Comparison of ENCODE assay signal across 12 cellular contexts in genomic region chr10:80177781-80178636, GRCh38. TPM values are rescaled to one million over a fixed set of nuclear protein-coding genes. Genes with fewer than 3 reads are reported as not detected.
DNase-seq lines count a peak whose midpoint lies in the region; ATAC-seq, FAIRE-seq and TF ChIP-seq lines count a peak whose summit lies in the region.
"Had no signal": no experiment of that assay in that cellular context is flagged by ENCODE, and none has a peak within 500 bp of the region (broad histone marks: within the 10 kb centered on the region; RNA-seq: fewer than 3 reads in every experiment).

No MANE protein-coding gene starts in this region.

- H3K4me1 ChIP-seq in kidney (ENCODE audit: control insufficient read depth in 1 of 2, insufficient read depth in 1 of 2, low read depth in 1 of 2, low read length in 2 of 2), result peaks cover 5 to 16% of the 10 kb centered on the region in 2 donors
- no peaks in the 10 kb centered on the region for H3K4me1 ChIP-seq in aorta (ENCODE audit: control insufficient read depth in 1 of 2, insufficient read depth in 2 of 2, low read length in 2 of 2)

- H3K4me3 ChIP-seq in kidney (ENCODE audit: low read length in 2 of 2) (no peak overlapping the region), aorta (ENCODE audit: low read length in 2 of 2) (no peak overlapping the region)

- 76 to 84% methylated on average over 12 of the region's 12 CpGs for WGBS in aorta, 2 donors

- peaks cover 6% of the 10 kb centered on the region for H3K36me3 Mint-ChIP-seq in activated naive CD8-positive, alpha-beta T cell treated with anti-CD3 and anti-CD28 coated beads, Interleukin-2, amount 50 U/mL, for 24 hours (ENCODE audit: low read depth)
- H3K36me3 Mint-ChIP-seq in endothelial cell (ENCODE audit: low read depth, unreplicated experiment), result no peaks in the 10 kb centered on the region

- no peaks in the 10 kb centered on the region for H3K9me3 ChIP-seq in kidney (ENCODE audit: control insufficient read depth in 1 of 2, low read length in 2 of 2)
- H3K9me3 ChIP-seq in aorta (ENCODE audit: control insufficient read depth, low read length), result no peaks in the 10 kb centered on the region

- intact Hi-C loops in Right ventricle myocardium superior (cut with DNase I), result no loop called here
- intact Hi-C loops in cardiac septum (cut with DNase I), result no loop called here
- intact Hi-C loops in kidney (cut with DNase I), result no loop called here
- intact Hi-C loops in aorta (cut with DNase I), result no loop called here

- peaks cover 5 to 6% of the 10 kb centered on the region in 2 donors for H3K36me3 ChIP-seq in kidney (ENCODE audit: control insufficient read depth in 1 of 2, insufficient read depth in 2 of 2, low read length in 2 of 2)
- H3K36me3 ChIP-seq in aorta (ENCODE audit: control insufficient read depth in 1 of 2, insufficient read depth in 2 of 2, low read length in 1 of 2), result peaks cover 0 to 2% of the 10 kb centered on the region in 2 donors

- DNase-seq in Right ventricle myocardium superior, result no peak
- DNase-seq in cardiac septum (ENCODE audit: low spot score), result no peak
- no peak for DNase-seq in activated naive CD8-positive, alpha-beta T cell treated with anti-CD3 and anti-CD28 coated beads, Interleukin-2, amount 50 U/mL, for 24 hours
- peak; percentile 30 for DNase-seq in kidney
- DNase-seq in aorta, result peak in 1 of 2 donors; percentile 57
- DNase-seq in endothelial cell (ENCODE audit: low spot score), result no peak
- DNase-seq in NCI-H187 treated with DMSO at 0.1 percent for 48 hours (lab: John Stamatoyannopoulos, UW), result no peak
- DNase-seq: brain microvascular endothelial cell, NCI-H1436 treated with DMSO at 0.1 percent for 48 hours had no signal

- TF ChIP-seq CTCF in kidney (IDR thresholded peaks at IDR 0.05; ENCODE audit: borderline replicate concordance, extremely low read depth, insufficient read depth), result no peak
- no peak for TF ChIP-seq CTCF in endothelial cell (IDR thresholded peaks at IDR 0.05; ENCODE audit: unreplicated experiment)

- H3K4me1 Mint-ChIP-seq in activated naive CD8-positive, alpha-beta T cell treated with anti-CD3 and anti-CD28 coated beads, Interleukin-2, amount 50 U/mL, for 24 hours, result peaks cover 30% of the 10 kb centered on the region
- H3K4me1 Mint-ChIP-seq in endothelial cell (ENCODE audit: unreplicated experiment), result no peaks in the 10 kb centered on the region

- H3K9me3 Mint-ChIP-seq in activated naive CD8-positive, alpha-beta T cell treated with anti-CD3 and anti-CD28 coated beads, Interleukin-2, amount 50 U/mL, for 24 hours, result no peaks in the 10 kb centered on the region
- H3K9me3 Mint-ChIP-seq in endothelial cell (ENCODE audit: unreplicated experiment), result no peaks in the 10 kb centered on the region

- no peak for FAIRE-seq in kidney (lab: Jason Lieb, UNC)
- FAIRE-seq: HTR-8/SVneo had no signal

- H3K27ac Mint-ChIP-seq in activated naive CD8-positive, alpha-beta T cell treated with anti-CD3 and anti-CD28 coated beads, Interleukin-2, amount 50 U/mL, for 24 hours, result peak overlapping the region; percentile 35
- H3K27ac Mint-ChIP-seq in endothelial cell (ENCODE audit: unreplicated experiment), result no peak overlapping the region

- H3K4me3 Mint-ChIP-seq in activated naive CD8-positive, alpha-beta T cell treated with anti-CD3 and anti-CD28 coated beads, Interleukin-2, amount 50 U/mL, for 24 hours, result no peak overlapping the region
- no peak overlapping the region for H3K4me3 Mint-ChIP-seq in endothelial cell (ENCODE audit: unreplicated experiment)

- H3K27ac ChIP-seq in kidney (ENCODE audit: low read depth in 2 of 2, low read length in 2 of 2), result no peak overlapping the region
- H3K27ac ChIP-seq in aorta (ENCODE audit: low read depth in 1 of 2, low read length in 2 of 2), result no peak overlapping the region
- H3K27ac ChIP-seq: brain microvascular endothelial cell had no signal

- H3K27me3 ChIP-seq in aorta (ENCODE audit: control insufficient read depth in 1 of 2, insufficient read depth in 2 of 2, low read length in 1 of 2), result no peaks in the 10 kb centered on the region
- H3K27me3 ChIP-seq: brain microvascular endothelial cell had no signal

- no peaks in the 10 kb centered on the region for H3K27me3 Mint-ChIP-seq in activated naive CD8-positive, alpha-beta T cell treated with anti-CD3 and anti-CD28 coated beads, Interleukin-2, amount 50 U/mL, for 24 hours
- peaks cover 3% of the 10 kb centered on the region for H3K27me3 Mint-ChIP-seq in endothelial cell (ENCODE audit: unreplicated experiment)

- peak overlapping the region in 1 of 2 donors; percentile 26 for H3K9ac ChIP-seq in kidney (ENCODE audit: low read length in 2 of 2)

- ATAC-seq in Right ventricle myocardium superior (ENCODE audit: poor library complexity) (peak; percentile 32), aorta (ENCODE audit: low FRiP score) (peak; percentile 53), GM21367 (IDR thresholded peaks at IDR 0.05; ENCODE audit: unreplicated experiment) (no peak)
- no peak for ATAC-seq in activated naive CD8-positive, alpha-beta T cell treated with anti-CD3 and anti-CD28 coated beads, Interleukin-2, amount 50 U/mL, for 24 hours
- ATAC-seq: activated CD4-positive, CD25-positive, alpha-beta regulatory T cell treated with anti-CD3 and anti-CD28 coated beads, Interleukin-2, amount 50 U/mL, for 24 hours had no signal

RNA-seq across cellular contexts. Expression of gene ANXA11, which starts 27.3 kb away (rescaled TPM):
- total RNA-seq in Right ventricle myocardium superior, result 434 TPM
- 406 TPM for total RNA-seq in cardiac septum
- 435 TPM for total RNA-seq in kidney
- polyA plus RNA-seq in kidney (ENCODE audit: insufficient read depth, low read depth, low replicate concordance), result 543 TPM
- 100 to 1,000 TPM; 227 to 256 TPM for total RNA-seq in aorta
- polyA plus RNA-seq in aorta, result 100 to 1,000 TPM in 1 of 2 donors, 10 to 100 TPM in 1; 97.3 to 160 TPM
- total RNA-seq in endothelial cell (ENCODE audit: unreplicated experiment), result 133 TPM

RNA-seq across cellular contexts. Expression of gene PLAC9, which starts 45.5 kb away (rescaled TPM):
- total RNA-seq in Right ventricle myocardium superior, result 29.1 TPM
- 30.4 TPM for total RNA-seq in cardiac septum
- 31.4 TPM for total RNA-seq in kidney
- 49.9 TPM for polyA plus RNA-seq in kidney (ENCODE audit: insufficient read depth, low read depth, low replicate concordance)
- total RNA-seq in aorta, result 100 to 1,000 TPM in 1 of 2 donors, 10 to 100 TPM in 1; 37.7 to 113 TPM
- polyA plus RNA-seq in aorta, result 100 to 1,000 TPM in 1 of 2 donors, 10 to 100 TPM in 1; 72.6 to 166 TPM
- total RNA-seq in endothelial cell (ENCODE audit: unreplicated experiment), result not detected

Comparison
In these comparisons a context has a peak if more than half of its experiments do, and no peak if none do; other contexts are left out.
1. ATAC-seq: peak in Right ventricle myocardium superior (single experiment) and aorta (single experiment); none in activated naive CD8-positive, alpha-beta T cell treated with anti-CD3 and anti-CD28 coated beads, Interleukin-2, amount 50 U/mL, for 24 hours (single experiment) and GM21367 (single experiment).
2. RNA of gene PLAC9, which starts 45.5 kb away (total RNA-seq): 37.7 to 113 TPM in aorta, 31.4 TPM in kidney (single experiment), 30.4 TPM in cardiac septum (single experiment) and 29.1 TPM in Right ventricle myocardium superior (single experiment); not detected in endothelial cell (single experiment); every median in the first group is over 10 times any median in the second.